8 cellular contexts compared by ENCODE assay signal in genomic region chr1:153958111-153958960, GRCh38. TPM values are rescaled to one million over a fixed set of nuclear protein-coding genes. Genes with fewer than 3 reads are reported as not detected.
DNase-seq lines count a peak whose midpoint lies in the region; ATAC-seq, FAIRE-seq and TF ChIP-seq lines count a peak whose summit lies in the region.

A gene with protein sequence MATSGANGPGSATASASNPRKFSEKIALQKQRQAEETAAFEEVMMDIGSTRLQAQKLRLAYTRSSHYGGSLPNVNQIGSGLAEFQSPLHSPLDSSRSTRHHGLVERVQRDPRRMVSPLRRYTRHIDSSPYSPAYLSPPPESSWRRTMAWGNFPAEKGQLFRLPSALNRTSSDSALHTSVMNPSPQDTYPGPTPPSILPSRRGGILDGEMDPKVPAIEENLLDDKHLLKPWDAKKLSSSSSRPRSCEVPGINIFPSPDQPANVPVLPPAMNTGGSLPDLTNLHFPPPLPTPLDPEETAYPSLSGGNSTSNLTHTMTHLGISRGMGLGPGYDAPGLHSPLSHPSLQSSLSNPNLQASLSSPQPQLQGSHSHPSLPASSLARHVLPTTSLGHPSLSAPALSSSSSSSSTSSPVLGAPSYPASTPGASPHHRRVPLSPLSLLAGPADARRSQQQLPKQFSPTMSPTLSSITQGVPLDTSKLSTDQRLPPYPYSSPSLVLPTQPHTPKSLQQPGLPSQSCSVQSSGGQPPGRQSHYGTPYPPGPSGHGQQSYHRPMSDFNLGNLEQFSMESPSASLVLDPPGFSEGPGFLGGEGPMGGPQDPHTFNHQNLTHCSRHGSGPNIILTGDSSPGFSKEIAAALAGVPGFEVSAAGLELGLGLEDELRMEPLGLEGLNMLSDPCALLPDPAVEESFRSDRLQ (minus strand): TSS chr1:153958612. CDS start chr1:153958497, 115 bp downstream.

- DNase-seq in AML-193 (lab: John Stamatoyannopoulos, UW) = peak; percentile 96 to 98
- DNase-seq in NCI-H510A (lab: John Stamatoyannopoulos, UW) = peak; percentile 97
- peak; percentile 94 for DNase-seq in activated CD4-positive, alpha-beta T cell treated with anti-CD3 and anti-CD28 coated beads for 1 hour
- DNase-seq in cerebellum (ENCODE audit: low spot score) = peak; percentile 98
- peak; percentile 96 for DNase-seq in keratinocyte (ENCODE audit: low read depth, low spot score)
- peak; percentile 90 to 91 for DNase-seq in stimulated activated CD4-positive, alpha-beta T cell treated with anti-CD3 and anti-CD28 coated beads, Interleukin-15, amount 100 ng/mL, for 1 hour (ENCODE audit: low read depth in 1 of 2, low spot score in 1 of 2)

- peak within 1 kb of the TSS; percentile 92 to 99 (median 96) for H3K4me3 ChIP-seq in keratinocyte (ENCODE audit: control insufficient read depth in 2 of 3, extremely low read depth in 1 of 3, insufficient read depth in 2 of 3, low read depth in 1 of 3, low read length in 3 of 3)

- no peaks in the 10 kb centered on the region for H3K9me3 ChIP-seq in keratinocyte (ENCODE audit: control insufficient read depth, low read depth, low read length)

- H4K20me1 ChIP-seq in keratinocyte (ENCODE audit: control insufficient read depth, extremely low read depth, insufficient read depth, low read length) = peaks cover 3% of the 10 kb centered on the region

- peak in 2 of 3 experiments; percentile 12 to 20 for TF ChIP-seq CTCF in keratinocyte (optimal IDR thresholded peaks at IDR 0.05 in 1 of 3, IDR thresholded peaks at IDR 0.05 in 1 of 3, conservative IDR thresholded peaks at IDR 0.05 in 1 of 3; ENCODE audit: extremely low read depth in 1 of 3, insufficient read depth in 2 of 3, low read length in 3 of 3)

- peak within 1 kb of the TSS; percentile 91 for H3K9ac ChIP-seq in keratinocyte (ENCODE audit: control insufficient read depth, extremely low read depth, insufficient read depth, low read length)

- no peaks in the 10 kb centered on the region for H3K27me3 ChIP-seq in keratinocyte (ENCODE audit: control insufficient read depth, extremely low read depth, insufficient read depth, low read length)

- dilution Hi-C loops in keratinocyte (cut with MboI; ENCODE audit: extremely low pct_ligation_motif_present, low sequenced_read_pairs) = no loop called here

- H3K4me2 ChIP-seq in keratinocyte (ENCODE audit: control insufficient read depth, extremely low read depth, insufficient read depth, low read depth, low read length) = peak within 1 kb of the TSS; percentile 100

- peak; percentile 69 for TF ChIP-seq POLR2A in GM19193 (IDR thresholded peaks at IDR 0.05; ENCODE audit: extremely low read depth, insufficient read depth, insufficient read length)

- peak within 1 kb of the TSS; percentile 81 for H2AFZ ChIP-seq in keratinocyte (ENCODE audit: control insufficient read depth, low read length)

- H3K9me1 ChIP-seq in keratinocyte (ENCODE audit: control insufficient read depth, extremely low read depth, insufficient read depth, low read length) = no peaks in the 10 kb centered on the region

- peaks cover 32% of the 10 kb centered on the region for H3K4me1 ChIP-seq in keratinocyte (ENCODE audit: control insufficient read depth, extremely low read depth, insufficient read depth, low read length)

- peaks cover 73% of the 10 kb centered on the region for H3K79me2 ChIP-seq in keratinocyte (ENCODE audit: control insufficient read depth, insufficient read depth, low read length)

- ATAC-seq in HG03439 (IDR thresholded peaks at IDR 0.05; ENCODE audit: unreplicated experiment) = peak; percentile 77

- peak; percentile 69 for FAIRE-seq in keratinocyte (lab: Jason Lieb, UNC)

- H3K27ac ChIP-seq in keratinocyte (ENCODE audit: control insufficient read depth, insufficient read depth, low read length) = peak within 1 kb of the TSS; percentile 82

- H3K36me3 ChIP-seq in keratinocyte (ENCODE audit: control insufficient read depth in 2 of 2, extremely low read depth in 1 of 2, insufficient read depth in 2 of 2, low read length in 2 of 2) = peaks cover 8 to 41% of the 10 kb centered on the region in 2 experiments

RNA-seq across cellular contexts. Expression of the gene that starts here (rescaled TPM):
- 13.2 TPM for total RNA-seq in cerebellum
- polyA plus RNA-seq in keratinocyte = 14.0 to 20.4 TPM (median 15.9 TPM) in 3 replicates
- polyA plus RNA-seq in keratinocyte (2011; ENCODE audit: low read depth) = 5.4 TPM
- 13.2 and 16.0 TPM in 2 replicates for polyA plus RNA-seq in keratinocyte (2011; cell fraction: cytosol; rRNA removed)
- polyA plus RNA-seq in keratinocyte (2011; cell fraction: nucleus; rRNA removed) = 40.6 and 55.5 TPM in 2 replicates
- polyA plus RNA-seq in keratinocyte (2012; ENCODE audit: low replicate concordance) = 19.5 and 24.4 TPM in 2 replicates
- polyA minus RNA-seq in keratinocyte = 21.3 to 118 TPM (median 23.3 TPM) in 3 replicates
- polyA minus RNA-seq in keratinocyte (2011; cell fraction: cytosol; rRNA and poly(A)+ RNA removed) = 31.1 TPM
- 25.3 and 37.2 TPM in 2 replicates for polyA minus RNA-seq in keratinocyte (2011; cell fraction: nucleus; rRNA and poly(A)+ RNA removed)

Comparison
In these comparisons a context has a peak if more than half of its experiments do, and no peak if none do; other contexts are left out.
1. Peak in every context shown above with its lines: DNase-seq, ATAC-seq, H3K4me3 ChIP-seq and H3K27ac ChIP-seq.